In genomic region chr7:12294701-12295100, GRCh38 we compare ENCODE assay signal across 18 cellular contexts.
DNase-seq lines count a peak whose midpoint lies in the region; ATAC-seq and TF ChIP-seq lines count a peak whose summit lies in the region.
"Had no signal": no experiment of that assay in that cellular context is flagged by ENCODE, and none has a peak within 500 bp of the region (broad histone marks: within the 10 kb centered on the region; RNA-seq: fewer than 3 reads in every experiment).

No MANE protein-coding gene starts in this region.

- peak; percentile 2 for DNase-seq in SIG-M5 treated with dmso at 0.1 percent for 504 hours (lab: John Stamatoyannopoulos, UW; ENCODE audit: unreplicated experiment)
- no peak for DNase-seq in SIG-M5 (lab: John Stamatoyannopoulos, UW)
- DNase-seq in NOMO-1 treated with dmso at 0.1 percent for 144 hours (lab: John Stamatoyannopoulos, UW; ENCODE audit: unreplicated experiment): peak; percentile 5
- no peak for DNase-seq in upper lobe of right lung
- no peak for DNase-seq in DMS153 treated with DMSO at 0.1 percent for 48 hours (lab: John Stamatoyannopoulos, UW; ENCODE audit: unreplicated experiment)
- no peak for DNase-seq in tibial nerve (ENCODE audit: low spot score in 2 of 2)
- no peak for DNase-seq in COR-L47 (lab: John Stamatoyannopoulos, UW)
- DNase-seq: 8988T; CD8-positive, alpha-beta T cell; effector CD4-positive, alpha-beta T cell; GDM1; NCI-H1694 treated with DMSO at 0.1 percent for 48 hours; NCI-H524 treated with DMSO at 0.1 percent for 48 hours; stimulated activated CD4-positive, alpha-beta T cell treated with anti-CD3 and anti-CD28 coated beads, Interleukin-4, amount 100 ng/mL, for 24 hours; T-helper 1 cell had no signal

- H3K27ac ChIP-seq in upper lobe of right lung (no peak overlapping the region), tibial nerve (no peak overlapping the region)
- H3K27ac ChIP-seq: breast epithelium had no signal

- WGBS in tibial nerve, 2 donors: 42 to 50% methylated on average over 2 of the region's 2 CpGs

- no peaks in the 10 kb centered on the region for H3K4me1 ChIP-seq in upper lobe of right lung
- no peaks in the 10 kb centered on the region for H3K4me1 ChIP-seq in tibial nerve
- H3K4me1 ChIP-seq: breast epithelium had no signal

- no peak for TF ChIP-seq POLR2A in tibial nerve (IDR thresholded peaks at IDR 0.05)

- no peaks in the 10 kb centered on the region for H3K36me3 ChIP-seq in upper lobe of right lung
- no peaks in the 10 kb centered on the region for H3K36me3 ChIP-seq in tibial nerve
- H3K36me3 ChIP-seq: breast epithelium had no signal

- H3K4me3 ChIP-seq in upper lobe of right lung: no peak overlapping the region
- H3K4me3 ChIP-seq in tibial nerve: no peak overlapping the region
- H3K4me3 ChIP-seq: breast epithelium had no signal

- ATAC-seq in HG03175 (IDR thresholded peaks at IDR 0.05; ENCODE audit: unreplicated experiment) (peak; percentile 87), upper lobe of right lung (peak; percentile 78)
- ATAC-seq: activated naive CD4-positive, alpha-beta T cell treated with anti-CD3 and anti-CD28 coated beads, Interleukin-2, amount 50 U/mL, for 72 hours; CD8-positive, alpha-beta T cell had no signal

- no peak for TF ChIP-seq EP300 in tibial nerve (IDR thresholded peaks at IDR 0.05)

- intact Hi-C loops in upper lobe of right lung (cut with DNase I): no loop called here

- TF ChIP-seq CTCF in upper lobe of right lung (IDR thresholded peaks at IDR 0.05) (no peak), tibial nerve (IDR thresholded peaks at IDR 0.05) (no peak)

- H3K9me3 ChIP-seq in upper lobe of right lung (no peaks in the 10 kb centered on the region), tibial nerve (peaks cover 0 to 23% (median 0%) of the 10 kb centered on the region in 4 donors)

- no peaks in the 10 kb centered on the region for H3K27me3 ChIP-seq in upper lobe of right lung
- H3K27me3 ChIP-seq in tibial nerve: no peaks in the 10 kb centered on the region
- H3K27me3 ChIP-seq: breast epithelium had no signal

Comparison
In these comparisons a context has a peak if more than half of its experiments do, and no peak if none do; other contexts are left out.
1. DNase-seq: peak in SIG-M5 treated with dmso at 0.1 percent for 504 hours (single experiment) and NOMO-1 treated with dmso at 0.1 percent for 144 hours (single experiment); none in SIG-M5 (single experiment), upper lobe of right lung (single experiment), DMS153 treated with DMSO at 0.1 percent for 48 hours (single experiment), tibial nerve (0 of 2) and COR-L47 (single experiment).